Comparison of ENCODE assay signal across 8 cellular contexts in genomic region chr5:95619518-95620029, GRCh38. TPM values are rescaled to one million over a fixed set of nuclear protein-coding genes. Genes with fewer than 3 reads are reported as not detected.
A peak's percentile ranks its signal among the peaks of the same experiment; 100 is the strongest.
DNase-seq lines count a peak whose midpoint lies in the region; ATAC-seq and TF ChIP-seq lines count a peak whose summit lies in the region.

No MANE protein-coding gene starts in this region.

- no peaks in the 10 kb centered on the region for H3K9me3 Mint-ChIP-seq in T-cell

- POLR2A ChIA-PET in T-cell (lab: Charles Lee), result no interaction called here

- no peak for ATAC-seq in T-cell (replicated peaks in 1 of 4)
- no peak for ATAC-seq in foreskin keratinocyte
- ATAC-seq in HG03439 (IDR thresholded peaks at IDR 0.05; ENCODE audit: unreplicated experiment), result no peak
- ATAC-seq in GM21737 (IDR thresholded peaks at IDR 0.05; ENCODE audit: unreplicated experiment), result no peak

- CTCF ChIA-PET in T-cell (lab: Charles Lee), result no interaction called here

- peak overlapping the region; percentile 87 to 91 for H3K27ac Mint-ChIP-seq in T-cell

- no peaks in the 10 kb centered on the region for H3K9me3 ChIP-seq in BE2C

- H3K27me3 ChIP-seq in GM06990 (replicated peaks; ENCODE audit: control insufficient read depth, insufficient read depth, low read length), result no peaks in the 10 kb centered on the region
- peaks cover 18% of the 10 kb centered on the region for H3K27me3 ChIP-seq in foreskin keratinocyte
- peaks cover 6% of the 10 kb centered on the region for H3K27me3 ChIP-seq in rectal smooth muscle tissue (ENCODE audit: control insufficient read depth, insufficient read depth, low read length)
- H3K27me3 ChIP-seq in BE2C, result no peaks in the 10 kb centered on the region

- H3K4me1 Mint-ChIP-seq in T-cell, result peaks cover 63 to 75% (median 74%) of the 10 kb centered on the region in 3 donors

- H3K36me3 ChIP-seq in GM06990 (ENCODE audit: control insufficient read depth, insufficient read depth, low read length) (no peaks in the 10 kb centered on the region), rectal smooth muscle tissue (ENCODE audit: control insufficient read depth, insufficient read depth, low read length) (no peaks in the 10 kb centered on the region), BE2C (no peaks in the 10 kb centered on the region)

- H3K9ac ChIP-seq in rectal smooth muscle tissue (ENCODE audit: low read length), result no peak overlapping the region

- H3K4me3 Mint-ChIP-seq in T-cell, result peak overlapping the region; percentile 84 to 89 (median 85)

- H3K27me3 Mint-ChIP-seq in T-cell, result no peaks in the 10 kb centered on the region

- DNase-seq in GM06990 (ENCODE audit: extremely low read depth, insufficient read length) (no peak), T-cell (no peak), foreskin keratinocyte (no peak), BE2C (no peak)
- no peak for DNase-seq in stimulated activated CD4-positive, alpha-beta T cell treated with anti-CD3 and anti-CD28 coated beads, Interleukin-15, amount 100 ng/mL, for 24 hours

- H3K27ac ChIP-seq in foreskin keratinocyte (peak overlapping the region; percentile 16), rectal smooth muscle tissue (ENCODE audit: low read depth, low read length) (no peak overlapping the region)

- peaks cover 22% of the 10 kb centered on the region for H3K4me1 ChIP-seq in foreskin keratinocyte
- H3K4me1 ChIP-seq in rectal smooth muscle tissue (ENCODE audit: control insufficient read depth, insufficient read depth, low read length), result no peaks in the 10 kb centered on the region
- H3K4me1 ChIP-seq in BE2C, result no peaks in the 10 kb centered on the region; the same call in 1 of the 2 replicates

- H3K36me3 Mint-ChIP-seq in T-cell, result peaks cover 5% of the 10 kb centered on the region

- H3K4me3 ChIP-seq in GM06990 (replicated peaks; ENCODE audit: low read depth, low read length) (peak overlapping the region; percentile 59), rectal smooth muscle tissue (ENCODE audit: low read length) (peak overlapping the region; percentile 74), BE2C (ENCODE audit: low read depth, low read length) (no peak overlapping the region)

- TF ChIP-seq CTCF in GM06990 (IDR thresholded peaks at IDR 0.05; ENCODE audit: insufficient read depth, low read length, poor library complexity, severe bottlenecking) (no peak), foreskin keratinocyte (conservative IDR thresholded peaks at IDR 0.05) (no peak), BE2C (IDR thresholded peaks at IDR 0.05; ENCODE audit: low read depth, low read length) (no peak)

RNA-seq across cellular contexts. Expression of gene GPR150, which starts 0.3 kb away (rescaled TPM):
- total RNA-seq in T-cell (1 to 10 TPM; 1.2 to 2.2 (median 1.6) TPM), foreskin keratinocyte (0.07 TPM in 1 of 2 replicates, not detected in the other)
- polyA plus RNA-seq in foreskin keratinocyte, result 0.14 and 0.17 TPM in 2 replicates
- polyA plus RNA-seq in BE2C (2012; ENCODE audit: insufficient read depth, insufficient read length, low read depth), result 0.85 TPM

RNA-seq across cellular contexts. Expression of gene RFESD, which starts 27.0 kb away (rescaled TPM):
- 1 to 10 TPM; 4.2 to 8.3 (median 5.6) TPM for total RNA-seq in T-cell
- total RNA-seq in foreskin keratinocyte, result 2.4 and 2.6 TPM in 2 replicates
- 3.1 TPM in 2 replicates for polyA plus RNA-seq in foreskin keratinocyte
- 1.4 TPM for polyA plus RNA-seq in BE2C (2012; ENCODE audit: insufficient read depth, insufficient read length, low read depth)
